ENCODE assay signal across 9 cellular contexts in the genomic region with DNA sequence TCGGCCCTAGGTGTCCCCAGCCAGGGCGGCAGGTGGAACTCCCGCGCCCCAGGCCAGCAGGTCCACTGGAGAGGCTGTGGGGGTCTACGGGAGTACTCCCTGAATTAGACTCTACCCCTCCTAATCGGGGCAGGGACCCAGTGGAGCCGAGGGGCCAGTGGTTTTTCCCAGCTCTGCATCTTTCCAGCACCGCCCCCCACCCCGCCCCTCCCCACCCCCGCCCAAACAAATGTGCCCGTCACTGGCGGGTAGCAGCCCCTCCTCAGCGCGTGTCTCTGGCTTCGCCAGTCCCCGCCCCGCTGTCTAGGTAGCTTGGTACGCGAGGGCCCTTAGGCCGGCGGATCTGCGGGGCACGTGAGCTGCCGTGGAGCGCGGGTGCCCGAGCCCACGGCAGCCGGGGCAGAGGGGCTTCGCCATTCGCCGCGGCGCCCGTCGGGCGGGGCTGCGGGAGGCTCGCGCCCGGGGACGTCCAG. TPM values are rescaled to one million over a fixed set of nuclear protein-coding genes. Genes with fewer than 3 reads are reported as not detected.
DNase-seq lines count a peak whose midpoint lies in the region; ATAC-seq and TF ChIP-seq lines count a peak whose summit lies in the region.
"Had no signal": no experiment of that assay in that cellular context is flagged by ENCODE, and none has a peak within 500 bp of the region (broad histone marks: within the 10 kb centered on the region; RNA-seq: fewer than 3 reads in every experiment).

No MANE protein-coding gene starts in this region.

- H3K27ac ChIP-seq in coronary artery: no peak overlapping the region

- intact Hi-C loops in posterior vena cava (cut with DNase I): no loop called here

- peak overlapping the region; percentile 70 for H3K4me3 ChIP-seq in coronary artery

- no peak for TF ChIP-seq CTCF in coronary artery (IDR thresholded peaks at IDR 0.05)

- peak; percentile 83 for DNase-seq in NCI-H2029 (lab: John Stamatoyannopoulos, UW)
- no peak for DNase-seq in coronary artery (ENCODE audit: low spot score)
- peak; percentile 67 for DNase-seq in posterior vena cava (ENCODE audit: low spot score)
- DNase-seq in NAMALWA (ENCODE audit: low spot score): no peak
- no peak for DNase-seq in stimulated activated naive CD8-positive, alpha-beta T cell treated with anti-CD3 and anti-CD28 coated beads, Interleukin-15, Interleukin-2, amounts not matched to agents 100 U/mL and 50 U/mL, for 24 hours
- DNase-seq in middle frontal gyrus (ENCODE audit: extremely low spot score, low spot score): no peak
- DNase-seq in globus pallidus (ENCODE audit: low spot score): no peak

- ATAC-seq in GM19397 (IDR thresholded peaks at IDR 0.05; ENCODE audit: unreplicated experiment): peak; percentile 5
- no peak for ATAC-seq in stimulated activated naive CD8-positive, alpha-beta T cell treated with anti-CD3 and anti-CD28 coated beads, Interleukin-15, Interleukin-2, amounts not matched to agents 100 U/mL and 50 U/mL, for 24 hours

RNA-seq across cellular contexts. Expression of a gene that starts 7.0 kb away (rescaled TPM):
- total RNA-seq in posterior vena cava: 1 to 10 TPM in 1 of 2 donors, under 1 TPM in 1; 0.74 to 1.0 TPM
- total RNA-seq: T-helper 2 cell treated with Interferon-gamma antibody and Interleukin-4, amounts not matched to agents 100 ng/mL and 5 ng/mL, for 36 hours had no signal

Comparison
In these comparisons a context has a peak if more than half of its experiments do, and no peak if none do; other contexts are left out.
1. DNase-seq: peak in NCI-H2029 (single experiment) and posterior vena cava (single experiment); none in coronary artery (single experiment), NAMALWA (single experiment), stimulated activated naive CD8-positive, alpha-beta T cell treated with anti-CD3 and anti-CD28 coated beads, Interleukin-15, Interleukin-2, amounts not matched to agents 100 U/mL and 50 U/mL, for 24 hours (single experiment), middle frontal gyrus (single experiment) and globus pallidus (single experiment).